Comparison of ENCODE assay signal across 8 cellular contexts in the genomic region with DNA sequence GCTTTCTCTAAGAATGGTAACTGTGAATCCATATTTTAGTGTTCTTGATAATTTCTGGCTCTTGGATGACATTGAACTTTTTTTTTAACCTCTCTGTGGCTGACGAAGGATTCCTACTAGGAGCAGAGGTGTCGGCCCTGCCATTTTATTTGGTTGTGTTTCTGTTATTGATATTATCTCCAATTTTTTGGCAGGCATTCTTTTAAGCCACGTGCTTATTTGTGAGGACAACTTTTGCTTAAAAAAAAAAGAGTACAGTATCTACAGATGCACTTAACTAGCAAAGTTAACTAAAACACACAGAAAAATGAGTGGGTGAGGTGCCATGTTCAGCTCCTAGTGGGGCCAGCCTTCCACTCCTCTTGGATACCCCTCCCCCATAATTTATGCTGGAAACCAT. TPM values are rescaled to one million over a fixed set of nuclear protein-coding genes. Genes with fewer than 3 reads are reported as not detected.
DNase-seq lines count a peak whose midpoint lies in the region; ATAC-seq and TF ChIP-seq lines count a peak whose summit lies in the region.

No MANE protein-coding gene starts in this region.

- TSS peak; percentile 35 for BruUV-seq in mammary epithelial cell (replicated peaks; lab: Mats Ljungman, UMichigan)

- no peak for TF ChIP-seq CTCF in mammary epithelial cell (conservative IDR thresholded peaks at IDR 0.05 in 1 of 2, IDR thresholded peaks at IDR 0.05 in 1 of 2; ENCODE audit: extremely low read depth in 1 of 2, insufficient read depth in 1 of 2, low read depth in 1 of 2, low read length in 2 of 2)

- WGBS in mammary epithelial cell (ENCODE audit: low coverage, missing lambda C conversion rate) = 9% methylated on average over 3 of the region's 3 CpGs

- H3K4me1 ChIP-seq in BLaER1 = peaks cover 35% of the 10 kb centered on the region
- peaks cover 26% of the 10 kb centered on the region for H3K4me1 ChIP-seq in mammary epithelial cell (ENCODE audit: insufficient read depth, low read length)

- ATAC-seq in natural killer cell treated with Interleukin-12 subunit alpha and Interleukin-12 subunit beta and Interleukin-15 and Interleukin-18, amount 100 ng/mL, for 72 hours = no peak
- ATAC-seq in HG02588 (IDR thresholded peaks at IDR 0.05; ENCODE audit: unreplicated experiment) (no peak), GM21381 (IDR thresholded peaks at IDR 0.05; ENCODE audit: unreplicated experiment) (no peak), GM18861 (IDR thresholded peaks at IDR 0.05; ENCODE audit: unreplicated experiment) (no peak)

- no peaks in the 10 kb centered on the region for H3K27me3 Mint-ChIP-seq in IgD-negative memory B cell
- H3K27me3 Mint-ChIP-seq in natural killer cell treated with Interleukin-12 subunit alpha and Interleukin-12 subunit beta and Interleukin-15 and Interleukin-18, amount 100 ng/mL, for 72 hours = no peaks in the 10 kb centered on the region

- intact Hi-C loops in mammary epithelial cell (cut with micrococcal nuclease) = no loop called here

- H3K9me3 Mint-ChIP-seq in IgD-negative memory B cell = no peaks in the 10 kb centered on the region
- no peaks in the 10 kb centered on the region for H3K9me3 Mint-ChIP-seq in natural killer cell treated with Interleukin-12 subunit alpha and Interleukin-12 subunit beta and Interleukin-15 and Interleukin-18, amount 100 ng/mL, for 72 hours

- dilution Hi-C loops in mammary epithelial cell (cut with HindIII; ENCODE audit: low sequenced_read_pairs) = no loop called here

- peaks cover 3% of the 10 kb centered on the region for H3K36me3 Mint-ChIP-seq in IgD-negative memory B cell
- no peaks in the 10 kb centered on the region for H3K36me3 Mint-ChIP-seq in natural killer cell treated with Interleukin-12 subunit alpha and Interleukin-12 subunit beta and Interleukin-15 and Interleukin-18, amount 100 ng/mL, for 72 hours

- H3K27me3 ChIP-seq in BLaER1 = no peaks in the 10 kb centered on the region
- H3K27me3 ChIP-seq in mammary epithelial cell (ENCODE audit: insufficient read depth, low read length) = no peaks in the 10 kb centered on the region

- no peak for DNase-seq in mammary epithelial cell
- DNase-seq in natural killer cell treated with Interleukin-12 subunit alpha and Interleukin-12 subunit beta and Interleukin-15 and Interleukin-18, amount 100 ng/mL, for 72 hours (ENCODE audit: low spot score) = no peak
- no peak for DNase-seq in midbrain (lab: John Stamatoyannopoulos, UW)

- H3K36me3 ChIP-seq in BLaER1 (peaks cover 32% of the 10 kb centered on the region), mammary epithelial cell (ENCODE audit: insufficient read depth, low read length) (no peaks in the 10 kb centered on the region)

- H2AFZ ChIP-seq in mammary epithelial cell (ENCODE audit: low read depth, low read length) = no peak overlapping the region

- no peak overlapping the region for H3K27ac Mint-ChIP-seq in IgD-negative memory B cell
- peak overlapping the region; percentile 28 to 64 for H3K27ac Mint-ChIP-seq in natural killer cell treated with Interleukin-12 subunit alpha and Interleukin-12 subunit beta and Interleukin-15 and Interleukin-18, amount 100 ng/mL, for 72 hours

- peak overlapping the region; percentile 80; the same call in 1 of the 2 replicates for H3K27ac ChIP-seq in BLaER1
- H3K27ac ChIP-seq in mammary epithelial cell (ENCODE audit: insufficient read depth, low read depth, low read length) = peak overlapping the region; percentile 28

- H3K4me1 Mint-ChIP-seq in IgD-negative memory B cell = peaks cover 21 to 27% (median 26%) of the 10 kb centered on the region in 3 donors
- peaks cover 16 to 30% of the 10 kb centered on the region in 2 donors for H3K4me1 Mint-ChIP-seq in natural killer cell treated with Interleukin-12 subunit alpha and Interleukin-12 subunit beta and Interleukin-15 and Interleukin-18, amount 100 ng/mL, for 72 hours (ENCODE audit: low read depth in 2 of 2)

- H3K4me3 ChIP-seq in BLaER1 = peak overlapping the region; percentile 82
- peak overlapping the region; percentile 59 to 80 (median 61) for H3K4me3 ChIP-seq in mammary epithelial cell (replicated peaks in 1 of 3; ENCODE audit: insufficient read depth in 1 of 3, low read depth in 2 of 3, low read length in 3 of 3)

- CTCF ChIA-PET in mammary epithelial cell (lab: Charles Lee; ENCODE audit: low non-redundant PET) = no interaction called here

- in situ Hi-C loops in mammary epithelial cell (cut with MboI; ENCODE audit: low sequenced_read_pairs in 2 of 2) = loop anchor here in 1 of 2 donors (5.0 kb wide), 1 partner anchor 111 kb away; the partner anchor contains the start of gene PPARD

- H3K4me3 Mint-ChIP-seq in IgD-negative memory B cell = peak overlapping the region; percentile 78 to 94 (median 82)
- peak overlapping the region; percentile 88 for H3K4me3 Mint-ChIP-seq in natural killer cell treated with Interleukin-12 subunit alpha and Interleukin-12 subunit beta and Interleukin-15 and Interleukin-18, amount 100 ng/mL, for 72 hours

- H3K9ac ChIP-seq in BLaER1 = peak overlapping the region; percentile 84
- peak overlapping the region; percentile 63 for H3K9ac ChIP-seq in mammary epithelial cell (ENCODE audit: insufficient read depth, low read length)

- H3K79me2 ChIP-seq in mammary epithelial cell (ENCODE audit: insufficient read depth, low read length) = peaks cover 8% of the 10 kb centered on the region

- peaks cover 5% of the 10 kb centered on the region for H4K20me1 ChIP-seq in BLaER1
- H4K20me1 ChIP-seq in mammary epithelial cell (ENCODE audit: insufficient read depth, low read length) = no peaks in the 10 kb centered on the region

- no peaks in the 10 kb centered on the region for H3K9me3 ChIP-seq in BLaER1
- no peaks in the 10 kb centered on the region for H3K9me3 ChIP-seq in mammary epithelial cell (replicated peaks; ENCODE audit: insufficient read depth, low read length)

- peak overlapping the region; percentile 97 for H3K4me2 ChIP-seq in BLaER1
- peak overlapping the region; percentile 97 for H3K4me2 ChIP-seq in mammary epithelial cell (ENCODE audit: insufficient read depth, low read depth, low read length)

RNA-seq across cellular contexts. Expression of gene FANCE, which starts 1.1 kb away (rescaled TPM):
- polyA plus RNA-seq in IgD-negative memory B cell (5.8 TPM), mammary epithelial cell (8.8 TPM)
- total RNA-seq in mammary epithelial cell = 10 to 100 TPM in 1 of 2 donors, 1 to 10 TPM in 1; 3.7 to 12.8 TPM
- polyA minus RNA-seq in mammary epithelial cell = 8.8 TPM
- 10 to 100 TPM; 10.4 to 27.3 TPM for total RNA-seq in natural killer cell treated with Interleukin-12 subunit alpha and Interleukin-12 subunit beta and Interleukin-15 and Interleukin-18, amount 100 ng/mL, for 72 hours

RNA-seq across cellular contexts. Expression of gene RPL10A, which starts 15.0 kb away (rescaled TPM):
- polyA plus RNA-seq in IgD-negative memory B cell = 1,088 TPM
- 1,000 to 10,000 TPM in 1 of 2 donors, 100 to 1,000 TPM in 1; 961 to 1,334 TPM for total RNA-seq in mammary epithelial cell
- polyA plus RNA-seq in mammary epithelial cell = 2,297 TPM
- 1,208 TPM for polyA minus RNA-seq in mammary epithelial cell
- 1,000 to 10,000 TPM in 1 of 2 donors, 100 to 1,000 TPM in 1; 874 to 1,110 TPM for total RNA-seq in natural killer cell treated with Interleukin-12 subunit alpha and Interleukin-12 subunit beta and Interleukin-15 and Interleukin-18, amount 100 ng/mL, for 72 hours

RNA-seq across cellular contexts. Expression of gene TEAD3, which starts 43.6 kb away (rescaled TPM):
- not detected for polyA plus RNA-seq in IgD-negative memory B cell
- 10 to 100 TPM; 12.5 to 26.4 TPM for total RNA-seq in mammary epithelial cell
- polyA plus RNA-seq in mammary epithelial cell = 12.8 TPM
- polyA minus RNA-seq in mammary epithelial cell = 16.0 TPM
- total RNA-seq in natural killer cell treated with Interleukin-12 subunit alpha and Interleukin-12 subunit beta and Interleukin-15 and Interleukin-18, amount 100 ng/mL, for 72 hours = under 1 TPM; 0.24 to 0.25 TPM

RNA-seq across cellular contexts. Expression of gene TULP1, which starts 59.5 kb away (rescaled TPM):
- polyA plus RNA-seq in IgD-negative memory B cell = not detected
- not detected for total RNA-seq in mammary epithelial cell
- not detected for polyA plus RNA-seq in mammary epithelial cell
- not detected for polyA minus RNA-seq in mammary epithelial cell
- total RNA-seq in natural killer cell treated with Interleukin-12 subunit alpha and Interleukin-12 subunit beta and Interleukin-15 and Interleukin-18, amount 100 ng/mL, for 72 hours = not detected

Comparison
In these comparisons a context has a peak if more than half of its experiments do, and no peak if none do; other contexts are left out.
1. H3K27ac Mint-ChIP-seq: peak in natural killer cell treated with Interleukin-12 subunit alpha and Interleukin-12 subunit beta and Interleukin-15 and Interleukin-18, amount 100 ng/mL, for 72 hours (2 of 2); none in IgD-negative memory B cell (0 of 3).
2. RNA of gene TEAD3, which starts 43.6 kb away (total RNA-seq): 12.5 to 26.4 TPM in mammary epithelial cell; 0.24 to 0.25 TPM in natural killer cell treated with Interleukin-12 subunit alpha and Interleukin-12 subunit beta and Interleukin-15 and Interleukin-18, amount 100 ng/mL, for 72 hours; every median in the first group is over 10 times any median in the second.